ENCODE assay signal across 1 cellular context in genomic region chr2:168890006-168890782, GRCh38.
TF ChIP-seq lines count a peak whose summit lies in the region.

SPC25 (minus strand) TSS chr2:168890430; CDS start chr2:168889519, 911 bp downstream.

TF ChIP-seq in HEK293, 187 proteins besides CTCF, POLR2A, EP300 and RAD21 (continued from another document):
- TF ChIP-seq PRDM2 (tag by site-specific recombination; IDR thresholded peaks at IDR 0.05; ENCODE audit: borderline replicate concordance) (no peak), ZNF654 (tag by site-specific recombination; IDR thresholded peaks at IDR 0.05; ENCODE audit: low read depth) (no peak)
- TF ChIP-seq, protein P1, sequence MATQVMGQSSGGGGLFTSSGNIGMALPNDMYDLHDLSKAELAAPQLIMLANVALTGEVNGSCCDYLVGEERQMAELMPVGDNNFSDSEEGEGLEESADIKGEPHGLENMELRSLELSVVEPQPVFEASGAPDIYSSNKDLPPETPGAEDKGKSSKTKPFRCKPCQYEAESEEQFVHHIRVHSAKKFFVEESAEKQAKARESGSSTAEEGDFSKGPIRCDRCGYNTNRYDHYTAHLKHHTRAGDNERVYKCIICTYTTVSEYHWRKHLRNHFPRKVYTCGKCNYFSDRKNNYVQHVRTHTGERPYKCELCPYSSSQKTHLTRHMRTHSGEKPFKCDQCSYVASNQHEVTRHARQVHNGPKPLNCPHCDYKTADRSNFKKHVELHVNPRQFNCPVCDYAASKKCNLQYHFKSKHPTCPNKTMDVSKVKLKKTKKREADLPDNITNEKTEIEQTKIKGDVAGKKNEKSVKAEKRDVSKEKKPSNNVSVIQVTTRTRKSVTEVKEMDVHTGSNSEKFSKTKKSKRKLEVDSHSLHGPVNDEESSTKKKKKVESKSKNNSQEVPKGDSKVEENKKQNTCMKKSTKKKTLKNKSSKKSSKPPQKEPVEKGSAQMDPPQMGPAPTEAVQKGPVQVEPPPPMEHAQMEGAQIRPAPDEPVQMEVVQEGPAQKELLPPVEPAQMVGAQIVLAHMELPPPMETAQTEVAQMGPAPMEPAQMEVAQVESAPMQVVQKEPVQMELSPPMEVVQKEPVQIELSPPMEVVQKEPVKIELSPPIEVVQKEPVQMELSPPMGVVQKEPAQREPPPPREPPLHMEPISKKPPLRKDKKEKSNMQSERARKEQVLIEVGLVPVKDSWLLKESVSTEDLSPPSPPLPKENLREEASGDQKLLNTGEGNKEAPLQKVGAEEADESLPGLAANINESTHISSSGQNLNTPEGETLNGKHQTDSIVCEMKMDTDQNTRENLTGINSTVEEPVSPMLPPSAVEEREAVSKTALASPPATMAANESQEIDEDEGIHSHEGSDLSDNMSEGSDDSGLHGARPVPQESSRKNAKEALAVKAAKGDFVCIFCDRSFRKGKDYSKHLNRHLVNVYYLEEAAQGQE (tag by site-specific recombination; IDR thresholded peaks at IDR 0.05) = no peak
- TF ChIP-seq, protein P2, sequence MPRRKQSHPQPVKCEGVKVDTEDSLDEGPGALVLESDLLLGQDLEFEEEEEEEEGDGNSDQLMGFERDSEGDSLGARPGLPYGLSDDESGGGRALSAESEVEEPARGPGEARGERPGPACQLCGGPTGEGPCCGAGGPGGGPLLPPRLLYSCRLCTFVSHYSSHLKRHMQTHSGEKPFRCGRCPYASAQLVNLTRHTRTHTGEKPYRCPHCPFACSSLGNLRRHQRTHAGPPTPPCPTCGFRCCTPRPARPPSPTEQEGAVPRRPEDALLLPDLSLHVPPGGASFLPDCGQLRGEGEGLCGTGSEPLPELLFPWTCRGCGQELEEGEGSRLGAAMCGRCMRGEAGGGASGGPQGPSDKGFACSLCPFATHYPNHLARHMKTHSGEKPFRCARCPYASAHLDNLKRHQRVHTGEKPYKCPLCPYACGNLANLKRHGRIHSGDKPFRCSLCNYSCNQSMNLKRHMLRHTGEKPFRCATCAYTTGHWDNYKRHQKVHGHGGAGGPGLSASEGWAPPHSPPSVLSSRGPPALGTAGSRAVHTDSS (tag by site-specific recombination; IDR thresholded peaks at IDR 0.05) = no peak
